ENCODE assay signal across 1 cellular context in the genomic region with DNA sequence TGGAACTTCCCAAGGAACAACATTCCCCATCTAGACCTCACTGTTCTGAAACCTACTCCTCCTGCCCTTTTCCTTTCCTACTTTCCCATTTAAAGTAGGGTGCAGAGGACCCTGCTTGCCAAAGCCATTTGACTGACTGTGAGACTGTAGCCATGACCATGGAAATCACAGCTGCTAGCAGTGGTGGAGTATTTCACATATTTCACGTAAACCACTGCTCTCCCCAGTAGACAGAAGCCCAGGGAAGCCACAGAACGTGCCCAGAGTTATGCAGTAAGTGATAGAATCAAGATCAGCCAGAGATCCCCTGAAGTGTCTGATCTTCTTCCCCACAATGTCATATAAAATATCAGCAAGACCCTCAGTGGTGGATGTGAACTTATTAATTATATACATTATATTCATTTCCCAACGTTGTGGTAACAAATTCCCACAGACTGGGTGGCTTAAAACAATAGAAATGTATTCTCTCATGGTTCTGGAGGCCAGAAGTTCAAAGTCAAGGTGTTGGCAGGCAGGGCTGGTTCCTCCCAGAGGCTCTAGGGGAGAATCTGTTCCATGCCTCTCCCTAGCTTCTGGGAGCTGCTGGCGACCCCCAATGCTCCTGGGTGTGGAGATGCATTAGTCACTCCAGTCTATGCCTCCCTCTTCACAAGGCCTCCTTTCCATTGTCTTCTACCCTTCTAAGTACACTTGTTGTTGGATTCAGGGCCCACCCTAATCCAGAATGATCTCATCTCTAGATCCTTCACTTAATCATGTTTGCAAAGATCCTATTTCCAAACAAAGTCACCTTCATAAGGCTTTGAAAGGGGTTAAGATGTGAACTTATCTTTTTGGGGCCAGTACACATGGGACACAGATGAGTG.
TF ChIP-seq lines count a peak whose summit lies in the region.

No MANE protein-coding gene starts in this region.

TF ChIP-seq in H1, 55 proteins besides CTCF, POLR2A, EP300 and RAD21:
- no peak for TF ChIP-seq YY1 (IDR thresholded peaks at IDR 0.05; ENCODE audit: low read depth, low read length)
- TF ChIP-seq EZH2 (IDR thresholded peaks at IDR 0.05; ENCODE audit: low read depth, low read length, severe bottlenecking) = no peak
- TF ChIP-seq SIX5 (IDR thresholded peaks at IDR 0.05; ENCODE audit: low read depth, low read length) = no peak
- TF ChIP-seq KDM4A (IDR thresholded peaks at IDR 0.05; ENCODE audit: low read depth, low read length, severe bottlenecking) = no peak
- no peak for TF ChIP-seq GTF2F1 (IDR thresholded peaks at IDR 0.05; ENCODE audit: borderline replicate concordance, low read depth, low read length)
- TF ChIP-seq GABPA (IDR thresholded peaks at IDR 0.05; ENCODE audit: borderline replicate concordance, insufficient read depth, low read length) = no peak
- no peak for TF ChIP-seq FOSL1 (IDR thresholded peaks at IDR 0.05; ENCODE audit: insufficient read depth, low read depth, low read length)
- TF ChIP-seq BCL11A (IDR thresholded peaks at IDR 0.05; ENCODE audit: low read depth in 2 of 2, low read length in 2 of 2) = no peak
- no peak for TF ChIP-seq CHD2 (IDR thresholded peaks at IDR 0.05; ENCODE audit: low read length)
- TF ChIP-seq KDM1A (IDR thresholded peaks at IDR 0.05; ENCODE audit: borderline replicate concordance, low read length) = no peak
- TF ChIP-seq TBP (IDR thresholded peaks at IDR 0.05; ENCODE audit: low read depth, low read length) = no peak
- TF ChIP-seq JUN (IDR thresholded peaks at IDR 0.05; ENCODE audit: low read depth, low read length) = no peak
TF ChIP-seq in H1: peak in this region for 0.
